Comparison of ENCODE assay signal across 19 cellular contexts in the genomic region with DNA sequence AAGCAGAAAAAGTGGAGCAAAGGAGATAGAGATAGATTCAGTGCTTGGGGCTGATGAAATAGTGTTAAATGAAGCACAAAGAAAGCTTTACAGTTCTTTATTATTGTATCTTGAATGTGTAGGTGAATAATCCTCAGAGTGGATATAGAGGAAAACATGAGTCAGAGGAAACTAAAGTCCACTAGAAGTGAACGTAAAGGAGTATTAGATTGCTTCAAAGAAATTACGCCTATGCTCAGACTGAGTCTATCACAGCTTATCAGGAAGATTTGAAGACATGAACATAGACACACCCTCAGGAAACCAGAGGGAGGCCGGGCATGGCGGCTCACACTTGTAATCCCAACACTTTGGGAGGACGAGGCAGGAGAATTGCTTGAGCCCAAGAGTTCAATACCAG. TPM values are rescaled to one million over a fixed set of nuclear protein-coding genes. Genes with fewer than 3 reads are reported as not detected.
DNase-seq lines count a peak whose midpoint lies in the region; ATAC-seq and TF ChIP-seq lines count a peak whose summit lies in the region.
"Had no signal": no experiment of that assay in that cellular context is flagged by ENCODE, and none has a peak within 500 bp of the region (broad histone marks: within the 10 kb centered on the region; RNA-seq: fewer than 3 reads in every experiment).

No MANE protein-coding gene starts in this region.

- no peak overlapping the region for H3K56ac ChIP-seq in IMR-90 (ENCODE audit: extremely low read depth, insufficient read depth, low read length)

- no peak overlapping the region for H2BK120ac ChIP-seq in IMR-90 (ENCODE audit: low read depth, low read length)

- H2BK15ac ChIP-seq in IMR-90 (ENCODE audit: low read depth, low read length) = no peak overlapping the region

- ATAC-seq in IMR-90 (ENCODE audit: low read depth) (no peak), RWPE2 (ENCODE audit: low read depth) (0 out of 3 replicates have a peak, but pooled peaks have one; percentile 35), GM18498 (IDR thresholded peaks at IDR 0.05; ENCODE audit: unreplicated experiment) (no peak)
- no peak for ATAC-seq in activated CD4-positive, alpha-beta T cell treated with anti-CD3 and anti-CD28 coated beads for 36 hours
- ATAC-seq in activated CD4-positive, CD25-positive, alpha-beta regulatory T cell treated with anti-CD3 and anti-CD28 coated beads, Interleukin-2, amount 50 U/mL, for 24 hours = no peak
- ATAC-seq: A549; CD8-positive, alpha-beta T cell; HepG2; K562 had no signal

- no peaks in the 10 kb centered on the region for H3K36me3 ChIP-seq in IMR-90 (ENCODE audit: control insufficient read depth, insufficient read depth, low read length)
- H3K36me3 ChIP-seq in RWPE2 (ENCODE audit: low read depth) = no peaks in the 10 kb centered on the region
- no peaks in the 10 kb centered on the region for H3K36me3 ChIP-seq in subcutaneous abdominal adipose tissue (ENCODE audit: control insufficient read depth in 5 of 5, insufficient read depth in 5 of 5, low read length in 5 of 5)
- H3K36me3 ChIP-seq: BE2C had no signal

- no peak for TF ChIP-seq POLR2A in IMR-90 (IDR thresholded peaks at IDR 0.05; ENCODE audit: low read depth, low read length)

- no peak overlapping the region for H2AK9ac ChIP-seq in IMR-90 (replicated peaks; ENCODE audit: low read depth, low read length, poor library complexity)

- no peaks in the 10 kb centered on the region for H3K9me3 ChIP-seq in IMR-90 (ENCODE audit: control insufficient read depth, insufficient read depth, low read length)
- no peaks in the 10 kb centered on the region for H3K9me3 ChIP-seq in RWPE2 (ENCODE audit: severe bottlenecking)
- no peaks in the 10 kb centered on the region for H3K9me3 ChIP-seq in subcutaneous abdominal adipose tissue (ENCODE audit: control insufficient read depth in 5 of 5, low read length in 5 of 5)
- H3K9me3 ChIP-seq: A549, BE2C, Caco-2 had no signal

- H3K18ac ChIP-seq in IMR-90 (ENCODE audit: low read depth, low read length) = no peak overlapping the region

- TF ChIP-seq CTCF in IMR-90 (conservative IDR thresholded peaks at IDR 0.05; ENCODE audit: low read depth, low read length) = no peak
- no peak for TF ChIP-seq CTCF in RWPE2 (IDR thresholded peaks at IDR 0.05; ENCODE audit: poor library complexity, severe bottlenecking)
- TF ChIP-seq CTCF in fibroblast of pulmonary artery (IDR thresholded peaks at IDR 0.05; ENCODE audit: low read length, missing control alignments) = no peak

- no peak overlapping the region for H3K4me3 Mint-ChIP-seq in activated CD4-positive, alpha-beta T cell treated with anti-CD3 and anti-CD28 coated beads for 36 hours
- H3K4me3 Mint-ChIP-seq: CD14-positive monocyte; CD8-positive, alpha-beta T cell; H9 had no signal

- no peak overlapping the region for H3K14ac ChIP-seq in IMR-90 (replicated peaks; ENCODE audit: low read depth, low read length)

- no peak overlapping the region for H3K27ac Mint-ChIP-seq in activated CD4-positive, alpha-beta T cell treated with anti-CD3 and anti-CD28 coated beads for 36 hours
- H3K27ac Mint-ChIP-seq: CD14-positive monocyte; CD8-positive, alpha-beta T cell; H9 had no signal

- dilution Hi-C loops in IMR-90 (cut with HindIII; ENCODE audit: low sequenced_read_pairs, unreplicated experiment) = no loop called here

- H3K9me3 Mint-ChIP-seq in activated CD4-positive, alpha-beta T cell treated with anti-CD3 and anti-CD28 coated beads for 36 hours (ENCODE audit: low read depth) = no peaks in the 10 kb centered on the region
- H3K9me3 Mint-ChIP-seq: CD8-positive, alpha-beta T cell had no signal

- H3K4me3 ChIP-seq in IMR-90 (ENCODE audit: insufficient read depth, low read depth, low read length) (no peak overlapping the region), RWPE2 (ENCODE audit: severe bottlenecking) (no peak overlapping the region), fibroblast of pulmonary artery (replicated peaks; ENCODE audit: low read depth, low read length) (no peak overlapping the region), subcutaneous abdominal adipose tissue (ENCODE audit: low read depth in 1 of 5, low read length in 5 of 5) (no peak overlapping the region)
- H3K4me3 ChIP-seq: A549, K562 had no signal

- no peak overlapping the region for H3K27ac ChIP-seq in IMR-90 (ENCODE audit: insufficient read depth, low read length)
- no peak overlapping the region for H3K27ac ChIP-seq in RWPE2 (ENCODE audit: poor library complexity, severe bottlenecking)
- peak overlapping the region; percentile 31 for H3K27ac ChIP-seq in subcutaneous abdominal adipose tissue (ENCODE audit: low read depth, low read length)
- H3K27ac ChIP-seq: A549 had no signal

- intact Hi-C loops in IMR-90 (cut with micrococcal nuclease) = no loop called here
- intact Hi-C loops in activated CD4-positive, alpha-beta T cell treated with anti-CD3 and anti-CD28 coated beads for 36 hours (cut with DNase I, micrococcal nuclease) = no loop called here

- no peak overlapping the region for H3K4me2 ChIP-seq in IMR-90 (ENCODE audit: low read depth, low read length)
- H3K4me2 ChIP-seq: A549 had no signal

- no peak overlapping the region for H2AFZ ChIP-seq in IMR-90 (replicated peaks; ENCODE audit: low read length, poor library complexity)

- no peaks in the 10 kb centered on the region for H3K79me1 ChIP-seq in IMR-90 (ENCODE audit: low read depth in 1 of 2, low read length in 2 of 2)

- TF ChIP-seq RAD21 in IMR-90 (IDR thresholded peaks at IDR 0.05; ENCODE audit: low read length) = no peak

- no peak overlapping the region for H4K5ac ChIP-seq in IMR-90 (ENCODE audit: low read depth, low read length)

- H3K4me1 Mint-ChIP-seq in activated CD4-positive, alpha-beta T cell treated with anti-CD3 and anti-CD28 coated beads for 36 hours = no peaks in the 10 kb centered on the region
- H3K4me1 Mint-ChIP-seq: CD14-positive monocyte, H9 had no signal

- in situ Hi-C loops in IMR-90 (cut with MboI; ENCODE audit: low sequenced_read_pairs) = no loop called here

- H2AK5ac ChIP-seq in IMR-90 (ENCODE audit: low read depth, low read length) = no peak overlapping the region

- no peaks in the 10 kb centered on the region for H3K27me3 ChIP-seq in IMR-90 (ENCODE audit: control insufficient read depth, insufficient read depth, low read length)
- no peaks in the 10 kb centered on the region for H3K27me3 ChIP-seq in RWPE2 (ENCODE audit: insufficient read depth, poor library complexity, severe bottlenecking)
- H3K27me3 ChIP-seq in subcutaneous abdominal adipose tissue (ENCODE audit: control insufficient read depth in 5 of 5, insufficient read depth in 4 of 5, low read length in 5 of 5) = peaks cover 0 to 5% (median 4%) of the 10 kb centered on the region in 5 donors
- H3K27me3 ChIP-seq: BE2C had no signal

- H4K8ac ChIP-seq in IMR-90 (ENCODE audit: low read depth in 2 of 2, low read length in 2 of 2) = no peak overlapping the region

- no peak overlapping the region for H3K4ac ChIP-seq in IMR-90 (ENCODE audit: low read depth, low read length)

- H4K20me1 ChIP-seq in IMR-90 (ENCODE audit: insufficient read depth, low read length) = no peaks in the 10 kb centered on the region

- peaks cover 7% of the 10 kb centered on the region for H3K4me1 ChIP-seq in IMR-90 (ENCODE audit: control insufficient read depth, insufficient read depth, low read length)
- peaks cover 23% of the 10 kb centered on the region for H3K4me1 ChIP-seq in RWPE2 (ENCODE audit: insufficient read depth, poor library complexity, severe bottlenecking)
- peaks cover 0 to 4% (median 0%) of the 10 kb centered on the region in 5 donors for H3K4me1 ChIP-seq in subcutaneous abdominal adipose tissue (ENCODE audit: control insufficient read depth in 5 of 5, insufficient read depth in 5 of 5, low read length in 5 of 5)
- H3K4me1 ChIP-seq: BE2C had no signal

- H4K91ac ChIP-seq in IMR-90 (ENCODE audit: insufficient read depth, low read depth, low read length) = no peak overlapping the region

- H3K9me1 ChIP-seq in IMR-90 (ENCODE audit: insufficient read depth, low read length) = no peaks in the 10 kb centered on the region

- H3K9ac ChIP-seq in IMR-90 (ENCODE audit: low read depth, low read length) (no peak overlapping the region), subcutaneous abdominal adipose tissue (ENCODE audit: low read length in 5 of 5) (no peak overlapping the region)

- CTCF ChIA-PET in IMR-90 (lab: Yijun Ruan, JAX) = no interaction called here
- CTCF ChIA-PET in activated CD4-positive, alpha-beta T cell treated with anti-CD3 and anti-CD28 coated beads for 36 hours (lab: Charles Lee) = no interaction called here

- DNase-seq in IMR-90 = peak; percentile 34
- no peak for DNase-seq in RWPE2 (ENCODE audit: low spot score)
- DNase-seq in fibroblast of pulmonary artery (ENCODE audit: low read depth) = peak; percentile 35
- DNase-seq in activated CD4-positive, alpha-beta T cell treated with anti-CD3 and anti-CD28 coated beads for 36 hours = no peak
- DNase-seq in HuH-7 (ENCODE audit: low spot score) = no peak
- DNase-seq: BE2C; Caco-2; CD8-positive, alpha-beta T cell; DMS53; GOT3; H9 had no signal

- no peak overlapping the region for H3K23ac ChIP-seq in IMR-90 (ENCODE audit: low read depth, low read length)

- no CpG with 5 or more reads among the region's 5 CpGs for WGBS in IMR-90 (ENCODE audit: extremely low coverage in 2 of 2, insufficient read length in 1 of 2), 2 experiments

- no TSS peak for BruUV-seq in IMR-90 (replicated peaks; lab: Mats Ljungman, UMichigan)

- POLR2A ChIA-PET in IMR-90 (lab: Charles Lee; ENCODE audit: unreplicated experiment) = no interaction called here
- POLR2A ChIA-PET in activated CD4-positive, alpha-beta T cell treated with anti-CD3 and anti-CD28 coated beads for 36 hours (lab: Charles Lee) = no interaction called here

- peaks cover 4% of the 10 kb centered on the region for H3K27me3 Mint-ChIP-seq in activated CD4-positive, alpha-beta T cell treated with anti-CD3 and anti-CD28 coated beads for 36 hours

- no peak overlapping the region for H2BK5ac ChIP-seq in IMR-90 (ENCODE audit: low read depth, low read length, poor library complexity, severe bottlenecking)

- H3K36me3 Mint-ChIP-seq in activated CD4-positive, alpha-beta T cell treated with anti-CD3 and anti-CD28 coated beads for 36 hours (ENCODE audit: low read depth) = no peaks in the 10 kb centered on the region
- H3K36me3 Mint-ChIP-seq: CD14-positive monocyte; CD8-positive, alpha-beta T cell had no signal

- H2BK20ac ChIP-seq in IMR-90 (ENCODE audit: low read depth, low read length) = no peak overlapping the region

TF ChIP-seq in IMR-90, 13 proteins besides CTCF, POLR2A, EP300 and RAD21 (continues in another document):
- TF ChIP-seq MXI1 (IDR thresholded peaks at IDR 0.05; ENCODE audit: borderline replicate concordance, low read depth, low read length) = no peak
- TF ChIP-seq FOS (IDR thresholded peaks at IDR 0.05; ENCODE audit: low read depth, low read length) = no peak
- TF ChIP-seq MAFK (IDR thresholded peaks at IDR 0.05; ENCODE audit: low read depth, low read length) = no peak
- no peak for TF ChIP-seq BHLHE40 (IDR thresholded peaks at IDR 0.05; ENCODE audit: low read depth, low read length)
- TF ChIP-seq SMC3 (IDR thresholded peaks at IDR 0.05; ENCODE audit: low read depth, low read length) = no peak

RNA-seq across cellular contexts. Expression of a gene that starts 50.3 kb away (rescaled TPM):
- not detected in 2 replicates for total RNA-seq in IMR-90 (2012; rRNA removed)
- polyA plus RNA-seq in IMR-90 (2012; rRNA removed) = not detected in 2 replicates
- polyA plus RNA-seq in IMR-90 (2012; cell fraction: cytosol; rRNA removed) = not detected in 2 replicates
- polyA plus RNA-seq in IMR-90 (2012; cell fraction: nucleus; rRNA removed; ENCODE audit: low replicate concordance) = not detected in 2 replicates
- not detected for total RNA-seq in activated CD4-positive, alpha-beta T cell treated with anti-CD3 and anti-CD28 coated beads for 36 hours
- total RNA-seq: Caco-2; CD8-positive, alpha-beta T cell; H9; HepG2; K562 had no signal
- polyA plus RNA-seq: A549, AG04450, CD14-positive monocyte, HepG2 had no signal

Comparison
In these comparisons a context has a peak if more than half of its experiments do, and no peak if none do; other contexts are left out.
1. DNase-seq: peak in IMR-90 (single experiment) and fibroblast of pulmonary artery (single experiment); none in RWPE2 (single experiment), activated CD4-positive, alpha-beta T cell treated with anti-CD3 and anti-CD28 coated beads for 36 hours (single experiment) and HuH-7 (single experiment).